Comparison of ENCODE assay signal across 9 cellular contexts in genomic region chr13:23799945-23800344, GRCh38.
DNase-seq lines count a peak whose midpoint lies in the region; ATAC-seq and TF ChIP-seq lines count a peak whose summit lies in the region.
"Had no signal": no experiment of that assay in that cellular context is flagged by ENCODE, and none has a peak within 500 bp of the region (broad histone marks: within the 10 kb centered on the region; RNA-seq: fewer than 3 reads in every experiment).

No MANE protein-coding gene starts in this region.

- H3K27me3 Mint-ChIP-seq in activated CD4-positive, alpha-beta T cell treated with anti-CD3 and anti-CD28 coated beads for 36 hours = no peaks in the 10 kb centered on the region
- no peaks in the 10 kb centered on the region for H3K27me3 Mint-ChIP-seq in activated T-helper 17 cell treated with anti-CD3 and anti-CD28 coated beads, Interleukin-2, amount 50 U/mL, for 72 hours
- no peaks in the 10 kb centered on the region for H3K27me3 Mint-ChIP-seq in type B pancreatic cell

- peaks cover 34% of the 10 kb centered on the region for H3K36me3 Mint-ChIP-seq in activated CD4-positive, alpha-beta T cell treated with anti-CD3 and anti-CD28 coated beads for 36 hours (ENCODE audit: low read depth)
- H3K36me3 Mint-ChIP-seq in activated T-helper 17 cell treated with anti-CD3 and anti-CD28 coated beads, Interleukin-2, amount 50 U/mL, for 72 hours (ENCODE audit: low read depth) = peaks cover 13% of the 10 kb centered on the region
- H3K36me3 Mint-ChIP-seq in stimulated activated effector memory CD8-positive, alpha-beta T cell treated with anti-CD3 and anti-CD28 coated beads, Interleukin-12 subunit alpha, Interleukin-12 subunit beta, amount 100 ng/mL, for 72 hours = peaks cover 5% of the 10 kb centered on the region
- peaks cover 30% of the 10 kb centered on the region for H3K36me3 Mint-ChIP-seq in type B pancreatic cell

- H3K9me3 Mint-ChIP-seq in activated CD4-positive, alpha-beta T cell treated with anti-CD3 and anti-CD28 coated beads for 36 hours (ENCODE audit: low read depth) = peaks cover 3% of the 10 kb centered on the region
- H3K9me3 Mint-ChIP-seq in activated T-helper 17 cell treated with anti-CD3 and anti-CD28 coated beads, Interleukin-2, amount 50 U/mL, for 72 hours = no peaks in the 10 kb centered on the region
- no peaks in the 10 kb centered on the region for H3K9me3 Mint-ChIP-seq in stimulated activated effector memory CD8-positive, alpha-beta T cell treated with anti-CD3 and anti-CD28 coated beads, Interleukin-12 subunit alpha, Interleukin-12 subunit beta, amount 100 ng/mL, for 72 hours
- H3K9me3 Mint-ChIP-seq in type B pancreatic cell = peaks cover 4% of the 10 kb centered on the region

- peak; percentile 73 for ATAC-seq in activated CD4-positive, alpha-beta T cell treated with anti-CD3 and anti-CD28 coated beads for 36 hours
- peak; percentile 97 for ATAC-seq in HG02798 (IDR thresholded peaks at IDR 0.05; ENCODE audit: poor library complexity, unreplicated experiment)
- ATAC-seq in activated T-helper 17 cell treated with anti-CD3 and anti-CD28 coated beads, Interleukin-2, amount 50 U/mL, for 72 hours (replicated peaks) = peak; percentile 91
- ATAC-seq in stimulated activated effector memory CD8-positive, alpha-beta T cell treated with anti-CD3 and anti-CD28 coated beads, Interleukin-12 subunit alpha, Interleukin-12 subunit beta, amount 100 ng/mL, for 72 hours = peak; percentile 91
- ATAC-seq: A549 had no signal

- intact Hi-C loops in activated CD4-positive, alpha-beta T cell treated with anti-CD3 and anti-CD28 coated beads for 36 hours (cut with DNase I, micrococcal nuclease) = loop anchor here in 1 of 2 experiments (1.0 to 10.0 kb wide), 3 partner anchors 45 to 365 kb away; partner anchors contain the start of gene SPATA13

- no peak for TF ChIP-seq CTCF in type B pancreatic cell (conservative IDR thresholded peaks at IDR 0.05)

- peaks cover 27% of the 10 kb centered on the region for H3K4me1 Mint-ChIP-seq in activated CD4-positive, alpha-beta T cell treated with anti-CD3 and anti-CD28 coated beads for 36 hours
- H3K4me1 Mint-ChIP-seq in activated T-helper 17 cell treated with anti-CD3 and anti-CD28 coated beads, Interleukin-2, amount 50 U/mL, for 72 hours = peaks cover 15% of the 10 kb centered on the region
- peaks cover 27% of the 10 kb centered on the region for H3K4me1 Mint-ChIP-seq in stimulated activated effector memory CD8-positive, alpha-beta T cell treated with anti-CD3 and anti-CD28 coated beads, Interleukin-12 subunit alpha, Interleukin-12 subunit beta, amount 100 ng/mL, for 72 hours
- H3K4me1 Mint-ChIP-seq in type B pancreatic cell (ENCODE audit: unreplicated experiment) = peaks cover 7% of the 10 kb centered on the region

- POLR2A ChIA-PET in activated CD4-positive, alpha-beta T cell treated with anti-CD3 and anti-CD28 coated beads for 36 hours (lab: Charles Lee) = interaction anchor here (0.6 kb wide), 1 partner anchor 342 kb away, joined by 3 read pairs; no protein-coding TSS in a partner anchor

- H3K4me3 Mint-ChIP-seq in activated CD4-positive, alpha-beta T cell treated with anti-CD3 and anti-CD28 coated beads for 36 hours = no peak overlapping the region
- peak overlapping the region; percentile 43 for H3K4me3 Mint-ChIP-seq in activated T-helper 17 cell treated with anti-CD3 and anti-CD28 coated beads, Interleukin-2, amount 50 U/mL, for 72 hours
- no peak overlapping the region for H3K4me3 Mint-ChIP-seq in stimulated activated effector memory CD8-positive, alpha-beta T cell treated with anti-CD3 and anti-CD28 coated beads, Interleukin-12 subunit alpha, Interleukin-12 subunit beta, amount 100 ng/mL, for 72 hours
- H3K4me3 Mint-ChIP-seq in type B pancreatic cell = no peak overlapping the region

- H3K27ac Mint-ChIP-seq in activated CD4-positive, alpha-beta T cell treated with anti-CD3 and anti-CD28 coated beads for 36 hours = no peak overlapping the region
- peak overlapping the region; percentile 64 for H3K27ac Mint-ChIP-seq in activated T-helper 17 cell treated with anti-CD3 and anti-CD28 coated beads, Interleukin-2, amount 50 U/mL, for 72 hours
- H3K27ac Mint-ChIP-seq in stimulated activated effector memory CD8-positive, alpha-beta T cell treated with anti-CD3 and anti-CD28 coated beads, Interleukin-12 subunit alpha, Interleukin-12 subunit beta, amount 100 ng/mL, for 72 hours = no peak overlapping the region
- no peak overlapping the region for H3K27ac Mint-ChIP-seq in type B pancreatic cell

- CTCF ChIA-PET in activated CD4-positive, alpha-beta T cell treated with anti-CD3 and anti-CD28 coated beads for 36 hours (lab: Charles Lee) = interaction anchor here (0.7 kb wide), 1 partner anchor 58 kb away, joined by 3 read pairs; no protein-coding TSS in a partner anchor

- DNase-seq in activated CD4-positive, alpha-beta T cell treated with anti-CD3 and anti-CD28 coated beads for 36 hours = peak; percentile 42
- DNase-seq in activated CD4-positive, alpha-beta T cell treated with anti-CD3 and anti-CD28 coated beads for 1 hour = no peak
- DNase-seq in stimulated activated effector memory CD8-positive, alpha-beta T cell treated with anti-CD3 and anti-CD28 coated beads, Interleukin-12 subunit alpha, Interleukin-12 subunit beta, amount 100 ng/mL, for 72 hours (ENCODE audit: low spot score in 2 of 2) = no peak
- DNase-seq in type B pancreatic cell (ENCODE audit: extremely low spot score, unreplicated experiment) = no peak
- DNase-seq in dedifferentiated amniotic fluid mesenchymal stem cell (ENCODE audit: extremely low spot score) = no peak
- no peak for DNase-seq in HT-29 (ENCODE audit: low spot score)
